ENCODE assay signal across 8 cellular contexts in genomic region chr12:74490390-74491064, GRCh38. TPM values are rescaled to one million over a fixed set of nuclear protein-coding genes. Genes with fewer than 3 reads are reported as not detected.
DNase-seq lines count a peak whose midpoint lies in the region; ATAC-seq and TF ChIP-seq lines count a peak whose summit lies in the region.

No MANE protein-coding gene starts in this region.

- ATAC-seq in GM19035 (IDR thresholded peaks at IDR 0.05; ENCODE audit: unreplicated experiment) (peak; percentile 79), HG03025 (IDR thresholded peaks at IDR 0.05; ENCODE audit: low FRiP score, unreplicated experiment) (peak; percentile 65), T-helper 17 cell (peak; percentile 60)

- H3K36me3 Mint-ChIP-seq in Calu3 (ENCODE audit: insufficient read depth, unreplicated experiment) (no peaks in the 10 kb centered on the region), T-helper 17 cell (ENCODE audit: low read depth) (no peaks in the 10 kb centered on the region)

- H3K9me3 ChIP-seq in T-helper 17 cell (ENCODE audit: control insufficient read depth, low read length, poor library complexity, severe bottlenecking): no peaks in the 10 kb centered on the region

- H3K4me1 Mint-ChIP-seq in Calu3 (ENCODE audit: low read depth, unreplicated experiment): peaks cover 28% of the 10 kb centered on the region
- peaks cover 12% of the 10 kb centered on the region for H3K4me1 Mint-ChIP-seq in T-helper 17 cell

- no peak for TF ChIP-seq CTCF in Calu3 (IDR thresholded peaks at IDR 0.05; ENCODE audit: unreplicated experiment)

- CTCF ChIA-PET in Calu3 (lab: Charles Lee): interaction anchor here (0.8 kb wide), 1 partner anchor 104 kb away, joined by 3 read pairs; no protein-coding TSS in a partner anchor

- no peak for DNase-seq in Calu3
- DNase-seq in T-helper 17 cell: no peak
- no peak for DNase-seq in cardiac septum (ENCODE audit: low spot score)
- DNase-seq in NCI-H2227 treated with DMSO at 0.1 percent for 48 hours (lab: John Stamatoyannopoulos, UW): no peak
- no peak for DNase-seq in NCI-H1105 (lab: John Stamatoyannopoulos, UW)
- DNase-seq in SIG-M5 (lab: John Stamatoyannopoulos, UW): no peak

- H3K27ac Mint-ChIP-seq in Calu3 (ENCODE audit: unreplicated experiment): no peak overlapping the region
- peak overlapping the region; percentile 66 for H3K27ac Mint-ChIP-seq in T-helper 17 cell

- intact Hi-C loops in Calu3 (cut with micrococcal nuclease; ENCODE audit: unreplicated experiment) (no loop called here), cardiac septum (cut with DNase I) (no loop called here)

- H3K4me3 Mint-ChIP-seq in Calu3 (ENCODE audit: low read depth, unreplicated experiment): peak overlapping the region; percentile 57
- peak overlapping the region; percentile 81 for H3K4me3 Mint-ChIP-seq in T-helper 17 cell

- H3K27me3 Mint-ChIP-seq in Calu3 (ENCODE audit: unreplicated experiment) (no peaks in the 10 kb centered on the region), T-helper 17 cell (peaks cover 5% of the 10 kb centered on the region)

- no TSS peak for BruUV-seq in Calu3 (replicated peaks; lab: Mats Ljungman, UMichigan)

- H3K9me3 Mint-ChIP-seq in Calu3 (ENCODE audit: low read depth, unreplicated experiment): no peaks in the 10 kb centered on the region

RNA-seq across cellular contexts. Expression of gene ATXN7L3B, which starts 47.1 kb away (rescaled TPM):
- total RNA-seq in Calu3 (2022): 50.6 and 59.7 TPM in 2 replicates
- 10 to 100 TPM; 39.5 to 42.8 TPM for total RNA-seq in T-helper 17 cell
- total RNA-seq in cardiac septum: 18.1 TPM
